ENCODE assay signal across 1 cellular context in genomic region chr20:62434098-62434497, GRCh38.
TF ChIP-seq lines count a peak whose summit lies in the region.

No MANE protein-coding gene starts in this region.

TF ChIP-seq in WTC11, 78 proteins besides CTCF, POLR2A, EP300 and RAD21 (continued from another document):
- no peak for TF ChIP-seq ZSCAN18 (CRISPR knock-in tag; IDR thresholded peaks at IDR 0.05)
- TF ChIP-seq FOXP4 (CRISPR knock-in tag; IDR thresholded peaks at IDR 0.05): no peak
- TF ChIP-seq E2F4 (CRISPR knock-in tag; IDR thresholded peaks at IDR 0.05; ENCODE audit: borderline replicate concordance, low read depth): no peak
